ENCODE assay signal across 27 cellular contexts in the genomic region with DNA sequence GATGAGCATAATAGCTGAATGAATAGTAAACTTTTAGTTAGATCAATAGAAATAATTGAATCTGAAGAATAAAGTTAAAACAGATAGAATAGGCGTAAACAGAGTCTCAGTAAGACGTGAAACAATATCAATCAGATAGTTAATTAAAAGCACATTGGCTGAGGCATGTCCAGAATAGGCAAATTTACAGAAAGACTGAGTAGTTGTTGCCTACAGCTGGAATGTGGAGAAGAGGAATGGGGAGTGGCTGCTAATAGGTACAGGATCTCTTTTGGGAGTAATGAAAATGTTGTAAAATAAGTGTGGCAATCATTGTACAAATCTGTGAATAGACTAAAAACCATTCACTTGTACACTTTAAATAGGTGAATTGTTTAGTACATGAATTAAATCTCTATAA.
"Had no signal": no experiment of that assay in that cellular context is flagged by ENCODE, and none has a peak within 500 bp of the region (broad histone marks: within the 10 kb centered on the region; RNA-seq: fewer than 3 reads in every experiment).

No MANE protein-coding gene starts in this region.

- H3K27me3 ChIP-seq: ascending aorta, esophagus muscularis mucosa had no signal

- H3K4me1 ChIP-seq: ascending aorta had no signal

- H3K36me3 ChIP-seq: ascending aorta, esophagus muscularis mucosa had no signal

- H3K9me3 ChIP-seq: ascending aorta, esophagus muscularis mucosa had no signal

- DNase-seq: activated CD4-positive, alpha-beta memory T cell treated with anti-CD3 and anti-CD28 coated beads for 36 hours; activated CD4-positive, alpha-beta T cell treated with anti-CD3 and anti-CD28 coated beads for 36 hours; activated CD4-positive, alpha-beta T cell treated with anti-CD3 and anti-CD28 coated beads, Interleukin-2, amount 10 ng/mL, durations not matched to agents 24 days and 14 days; activated CD4-positive, CD25-positive, alpha-beta regulatory T cell; activated CD4-positive, CD25-positive, alpha-beta regulatory T cell treated with anti-CD3 and anti-CD28 coated beads, Interleukin-2, amount 50 U/mL, for 72 hours; activated CD8-positive, alpha-beta memory T cell treated with anti-CD3 and anti-CD28 coated beads, Interleukin-2, amount 10 ng/mL, durations not matched to agents 7 days and 5 days; activated CD8-positive, alpha-beta memory T cell treated with anti-CD3 and anti-CD28 coated beads, Interleukin-2, amount 50 U/mL, for 48 hours; activated CD8-positive, alpha-beta T cell treated with anti-CD3 and anti-CD28 coated beads, Interleukin-2, amount 10 ng/mL, durations not matched to agents 7 days and 5 days; activated gamma-delta T cell; activated naive CD4-positive, alpha-beta T cell; activated naive CD4-positive, alpha-beta T cell treated with anti-CD3 and anti-CD28 coated beads, Interleukin-2, amount 10 ng/mL, durations not matched to agents 7 days and 5 days; activated naive CD8-positive, alpha-beta T cell treated with anti-CD3 and anti-CD28 coated beads, Interleukin-2, amount 10 ng/mL, durations not matched to agents 7 days and 5 days; activated T-cell treated with anti-CD3 and anti-CD28 coated beads for 4 hours; activated T-cell treated with anti-CD3 and anti-CD28 coated beads, Interleukin-2, amount 50 U/mL, for 24 hours; activated T-cell treated with anti-CD3 and anti-CD28 coated beads, Interleukin-2, amount 50 U/mL, for 72 hours; dorsolateral prefrontal cortex; effector memory CD4-positive, alpha-beta T cell; endodermal cell; erythroblast; head of caudate nucleus; T-helper 1 cell; T-helper 17 cell had no signal

- FAIRE-seq: bronchial epithelial cell, frontal cortex had no signal

- H3K4me3 ChIP-seq: ascending aorta, coronary artery, dorsolateral prefrontal cortex, esophagus muscularis mucosa had no signal

- H3K27ac ChIP-seq: ascending aorta, coronary artery, dorsolateral prefrontal cortex, esophagus muscularis mucosa had no signal
